1 cellular context compared by ENCODE assay signal in genomic region chr1:17744666-17745563, GRCh38.
TF ChIP-seq lines count a peak whose summit lies in the region.

No MANE protein-coding gene starts in this region.

TF ChIP-seq in H1, 55 proteins besides CTCF, POLR2A, EP300 and RAD21:
- TF ChIP-seq KDM1A (IDR thresholded peaks at IDR 0.05; ENCODE audit: borderline replicate concordance, low read length) (no peak), CBX5 (IDR thresholded peaks at IDR 0.05; ENCODE audit: low read depth, low read length) (no peak), RFX5 (IDR thresholded peaks at IDR 0.05; ENCODE audit: borderline replicate concordance, low read depth, low read length) (no peak), MAX (IDR thresholded peaks at IDR 0.05) (no peak), KDM4A (IDR thresholded peaks at IDR 0.05; ENCODE audit: low read depth, low read length, severe bottlenecking) (no peak), TEAD4 (IDR thresholded peaks at IDR 0.05; ENCODE audit: low read depth, low read length) (no peak), SRF (IDR thresholded peaks at IDR 0.05; ENCODE audit: low read depth, low read length) (no peak), CEBPB (IDR thresholded peaks at IDR 0.05; ENCODE audit: low read depth, low read length) (no peak), E2F6 (IDR thresholded peaks at IDR 0.05) (no peak), CHD7 (IDR thresholded peaks at IDR 0.05; ENCODE audit: insufficient replicate concordance, low read length) (no peak), SIRT6 (IDR thresholded peaks at IDR 0.05; ENCODE audit: low read length) (no peak), EGR1 (IDR thresholded peaks at IDR 0.05; ENCODE audit: borderline replicate concordance, low read depth, low read length) (no peak), CHD1 (IDR thresholded peaks at IDR 0.05; ENCODE audit: low read depth, low read length) (no peak), ZNF274 (IDR thresholded peaks at IDR 0.05; ENCODE audit: borderline replicate concordance, extremely low read depth, low read length) (no peak), YY1 (IDR thresholded peaks at IDR 0.05; ENCODE audit: low read depth, low read length) (no peak), RNF2 (IDR thresholded peaks at IDR 0.05; ENCODE audit: borderline replicate concordance, low read depth, low read length, missing control alignments, poor library complexity, severe bottlenecking) (no peak), ASH2L (IDR thresholded peaks at IDR 0.05; ENCODE audit: low read length) (no peak), BRCA1 (IDR thresholded peaks at IDR 0.05; ENCODE audit: low read depth, low read length) (no peak), CHD2 (IDR thresholded peaks at IDR 0.05; ENCODE audit: low read length) (no peak)
